Comparison of ENCODE assay signal across 1 cellular context in the genomic region with DNA sequence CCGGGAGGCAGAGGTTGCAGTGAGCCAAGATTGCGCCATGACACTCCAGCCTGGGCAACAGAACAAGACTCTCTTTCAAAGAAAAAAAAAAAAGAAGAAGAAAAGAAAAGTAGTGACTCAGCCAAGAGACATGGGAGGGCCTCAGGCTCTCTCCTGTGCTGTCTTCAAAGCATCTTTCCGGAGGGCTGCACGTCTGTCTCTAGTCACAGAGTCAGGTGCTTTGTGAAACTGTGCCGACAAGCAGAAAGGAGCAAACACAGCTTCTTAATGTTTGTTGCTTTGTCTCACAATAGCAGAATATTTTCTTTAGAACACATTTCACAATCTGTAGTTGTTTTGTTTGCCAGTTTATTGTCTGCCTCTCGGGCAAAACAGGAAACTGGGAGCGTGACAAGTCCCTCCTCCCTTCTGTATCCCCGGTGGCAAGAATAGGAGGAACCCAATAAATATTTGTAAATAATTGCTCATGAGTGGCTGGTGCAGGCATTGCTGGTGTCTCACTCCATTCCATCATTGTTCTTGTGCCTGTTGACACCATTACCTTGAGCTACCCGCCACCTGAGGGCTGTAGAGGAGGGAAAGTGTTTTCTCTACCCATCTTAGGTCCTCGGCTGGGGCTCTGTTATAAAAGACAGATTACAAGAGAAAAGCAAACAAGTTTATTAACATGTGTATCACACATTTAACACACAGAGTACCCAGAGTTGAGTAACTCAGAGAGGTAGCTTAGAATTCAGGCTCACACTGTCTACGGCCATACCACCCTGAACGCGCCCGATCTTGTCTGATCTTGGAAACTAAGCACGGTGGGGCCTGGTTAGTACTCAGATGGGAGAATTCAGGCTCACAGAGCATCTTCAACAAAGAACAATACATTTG.
TF ChIP-seq lines count a peak whose summit lies in the region.

No MANE protein-coding gene starts in this region.

TF ChIP-seq in IMR-90, 13 proteins besides CTCF, POLR2A, EP300 and RAD21:
- TF ChIP-seq, protein P1, sequence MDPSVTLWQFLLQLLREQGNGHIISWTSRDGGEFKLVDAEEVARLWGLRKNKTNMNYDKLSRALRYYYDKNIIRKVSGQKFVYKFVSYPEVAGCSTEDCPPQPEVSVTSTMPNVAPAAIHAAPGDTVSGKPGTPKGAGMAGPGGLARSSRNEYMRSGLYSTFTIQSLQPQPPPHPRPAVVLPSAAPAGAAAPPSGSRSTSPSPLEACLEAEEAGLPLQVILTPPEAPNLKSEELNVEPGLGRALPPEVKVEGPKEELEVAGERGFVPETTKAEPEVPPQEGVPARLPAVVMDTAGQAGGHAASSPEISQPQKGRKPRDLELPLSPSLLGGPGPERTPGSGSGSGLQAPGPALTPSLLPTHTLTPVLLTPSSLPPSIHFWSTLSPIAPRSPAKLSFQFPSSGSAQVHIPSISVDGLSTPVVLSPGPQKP (IDR thresholded peaks at IDR 0.05; ENCODE audit: borderline replicate concordance, low read depth, low read length): no peak
- no peak for TF ChIP-seq NFE2L2 (IDR thresholded peaks at IDR 0.05; ENCODE audit: low read depth, low read length)
- peak; percentile 58 for TF ChIP-seq CEBPB (IDR thresholded peaks at IDR 0.05; ENCODE audit: low read depth, low read length)
- no peak for TF ChIP-seq FOS (IDR thresholded peaks at IDR 0.05; ENCODE audit: low read depth, low read length)
- TF ChIP-seq RCOR1 (IDR thresholded peaks at IDR 0.05; ENCODE audit: insufficient replicate concordance, low read length): no peak
- TF ChIP-seq, protein P2, sequence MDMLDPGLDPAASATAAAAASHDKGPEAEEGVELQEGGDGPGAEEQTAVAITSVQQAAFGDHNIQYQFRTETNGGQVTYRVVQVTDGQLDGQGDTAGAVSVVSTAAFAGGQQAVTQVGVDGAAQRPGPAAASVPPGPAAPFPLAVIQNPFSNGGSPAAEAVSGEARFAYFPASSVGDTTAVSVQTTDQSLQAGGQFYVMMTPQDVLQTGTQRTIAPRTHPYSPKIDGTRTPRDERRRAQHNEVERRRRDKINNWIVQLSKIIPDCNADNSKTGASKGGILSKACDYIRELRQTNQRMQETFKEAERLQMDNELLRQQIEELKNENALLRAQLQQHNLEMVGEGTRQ (IDR thresholded peaks at IDR 0.05; ENCODE audit: low read depth, low read length): no peak
- TF ChIP-seq SMC3 (IDR thresholded peaks at IDR 0.05; ENCODE audit: low read depth, low read length): no peak
- no peak for TF ChIP-seq BHLHE40 (IDR thresholded peaks at IDR 0.05; ENCODE audit: low read depth, low read length)
